In genomic region chr14:91416744-91417133, GRCh38 we compare ENCODE assay signal across 7 cellular contexts. TPM values are rescaled to one million over a fixed set of nuclear protein-coding genes. Genes with fewer than 3 reads are reported as not detected.
DNase-seq lines count a peak whose midpoint lies in the region; ATAC-seq and TF ChIP-seq lines count a peak whose summit lies in the region.

No MANE protein-coding gene starts in this region.

- peak overlapping the region; percentile 71 for H3K9ac ChIP-seq in HCT116 (ENCODE audit: low read length)

- H3K4me1 ChIP-seq in HCT116 (ENCODE audit: control insufficient read depth in 1 of 2, insufficient read depth in 2 of 2, low read length in 2 of 2) (peaks cover 11 to 29% of the 10 kb centered on the region in 2 experiments), gastroesophageal sphincter (peaks cover 0 to 23% (median 13%) of the 10 kb centered on the region in 3 donors), psoas muscle (peaks cover 4% of the 10 kb centered on the region)

- H2AFZ ChIP-seq in HCT116 (ENCODE audit: low read depth, low read length, poor library complexity, severe bottlenecking), result no peak overlapping the region

- H3K36me3 ChIP-seq in HCT116 (ENCODE audit: control insufficient read depth in 1 of 2, insufficient read depth in 2 of 2, low read length in 2 of 2) (no peaks in the 10 kb centered on the region), gastroesophageal sphincter (no peaks in the 10 kb centered on the region), psoas muscle (ENCODE audit: insufficient read depth in 1 of 2, low read depth in 1 of 2) (no peaks in the 10 kb centered on the region)

- intact Hi-C loops in HCT116 (cut with micrococcal nuclease) (loop anchor here (5.0 kb wide), 1 partner anchor 496 kb away; no protein-coding TSS in a partner anchor), psoas muscle (cut with DNase I) (loop anchor here in 1 of 2 donors (5.0 kb wide), 1 partner anchor 94 kb away; no protein-coding TSS in a partner anchor)

- no TSS peak for BruUV-seq in HCT116 (replicated peaks; lab: Mats Ljungman, UMichigan)

- RAD21 ChIA-PET in HCT116 (lab: Charles Lee; ENCODE audit: low non-redundant PET in 1 of 2, low total read pairs in 2 of 2, uncharacterized antibody in 2 of 2, unreplicated experiment in 2 of 2), result no interaction called here

- H3K4me2 ChIP-seq in HCT116 (ENCODE audit: low read length), result peak overlapping the region; percentile 72

- 11 to 20% methylated on average over 8 to 12 of the region's 20 CpGs for WGBS in gastroesophageal sphincter (ENCODE audit: low coverage in 1 of 2), 2 donors
- WGBS in psoas muscle, 3 donors, result 37 to 49% (median 41%) methylated on average over 20 of the region's 20 CpGs

- H3K9me2 ChIP-seq in HCT116 (ENCODE audit: insufficient read depth), result no peaks in the 10 kb centered on the region

- H3K9me3 ChIP-seq in HCT116 (ENCODE audit: control insufficient read depth in 1 of 2, insufficient read depth in 1 of 2, low read depth in 1 of 2, low read length in 2 of 2), result no peaks in the 10 kb centered on the region
- H3K9me3 ChIP-seq in gastroesophageal sphincter, result no peaks in the 10 kb centered on the region
- no peaks in the 10 kb centered on the region for H3K9me3 ChIP-seq in psoas muscle

- ATAC-seq in HCT116 (no peak), gastroesophageal sphincter (no peak), psoas muscle (no peak), HG03432 (IDR thresholded peaks at IDR 0.05; ENCODE audit: unreplicated experiment) (no peak)

- H3K4me3 ChIP-seq in HCT116 (replicated peaks in 1 of 2; ENCODE audit: low read depth in 1 of 2, low read length in 2 of 2) (peak overlapping the region; percentile 70 to 77), gastroesophageal sphincter (peak overlapping the region; percentile 40 to 63), psoas muscle (peak overlapping the region; percentile 66)

- no peak for DNase-seq in HCT116 (ENCODE audit: low read depth, low spot score)
- peak; percentile 21 for DNase-seq in RWPE1 (ENCODE audit: low spot score)
- DNase-seq in psoas muscle, result no peak
- DNase-seq in central memory CD4-positive, alpha-beta T cell, result no peak
- DNase-seq in hippocampal formation (lab: John Stamatoyannopoulos, UW), result no peak

- no peaks in the 10 kb centered on the region for H4K20me1 ChIP-seq in HCT116 (ENCODE audit: insufficient read depth)

- POLR2A ChIA-PET in HCT116 (lab: Charles Lee) (no interaction called here), RWPE1 (lab: Yijun Ruan, JAX; ENCODE audit: low non-redundant PET) (interaction anchor here (1.4 kb wide), 1 partner anchor 19 kb away, joined by 4 read pairs; no protein-coding TSS in a partner anchor)

- H3K27ac ChIP-seq in HCT116 (ENCODE audit: low read depth, low read length) (no peak overlapping the region; the same call in 1 of the 2 replicates), RWPE1 (peak overlapping the region; percentile 91), gastroesophageal sphincter (peak overlapping the region in 2 of 4 donors; percentile 49 to 51), psoas muscle (no peak overlapping the region)

- TF ChIP-seq CTCF in HCT116 (IDR thresholded peaks at IDR 0.05 in 2 of 3, conservative IDR thresholded peaks at IDR 0.05 in 1 of 3; ENCODE audit: borderline replicate concordance in 1 of 3, insufficient read depth in 1 of 3, low read depth in 2 of 3, low read length in 2 of 3) (no peak), RWPE1 (conservative IDR thresholded peaks at IDR 0.05; ENCODE audit: low read depth) (no peak), gastroesophageal sphincter (IDR thresholded peaks at IDR 0.05) (no peak), psoas muscle (IDR thresholded peaks at IDR 0.05) (no peak)

- CTCF ChIA-PET in HCT116 (lab: Charles Lee) (interaction anchor here (2.4 kb wide), 1 partner anchor 93 kb away, joined by 11 read pairs; no protein-coding TSS in a partner anchor), RWPE1 (lab: Yijun Ruan, JAX) (interaction anchor here (0.6 to 1.0 kb wide), 4 partner anchors 8 to 92 kb away, joined by 3 to 4 read pairs (median 3); no protein-coding TSS in a partner anchor)

- H3K79me2 ChIP-seq in HCT116 (ENCODE audit: insufficient read depth, low read length), result peaks cover 10% of the 10 kb centered on the region; the same call in 1 of the 2 replicates

- H3K27me3 ChIP-seq in HCT116 (ENCODE audit: insufficient read depth, low read length) (no peaks in the 10 kb centered on the region), gastroesophageal sphincter (peaks cover 23% of the 10 kb centered on the region), psoas muscle (ENCODE audit: insufficient read depth in 3 of 3, low read length in 2 of 3) (peaks cover 0 to 19% (median 10%) of the 10 kb centered on the region in 3 donors)

- no peak for TF ChIP-seq EP300 in gastroesophageal sphincter (IDR thresholded peaks at IDR 0.05)

- no peak for TF ChIP-seq RAD21 in HCT116 (IDR thresholded peaks at IDR 0.05; ENCODE audit: low read depth)

- TF ChIP-seq POLR2A in HCT116 (IDR thresholded peaks at IDR 0.05; ENCODE audit: borderline replicate concordance, extremely low read depth, insufficient read depth, insufficient read length) (no peak), gastroesophageal sphincter (IDR thresholded peaks at IDR 0.05) (no peak)

TF ChIP-seq in HCT116, 20 proteins besides CTCF, POLR2A, EP300 and RAD21:
- TF ChIP-seq JUND (IDR thresholded peaks at IDR 0.05), result no peak
- no peak for TF ChIP-seq SIN3A (IDR thresholded peaks at IDR 0.05; ENCODE audit: low read depth)
- no peak for TF ChIP-seq FOSL1 (IDR thresholded peaks at IDR 0.05; ENCODE audit: low read depth)
- no peak for TF ChIP-seq EGR1 (IDR thresholded peaks at IDR 0.05; ENCODE audit: low read depth)
- TF ChIP-seq SRF (IDR thresholded peaks at IDR 0.05; ENCODE audit: low read depth), result no peak
- TF ChIP-seq SP1 (IDR thresholded peaks at IDR 0.05; ENCODE audit: low read depth), result no peak
- no peak for TF ChIP-seq CBX3 (IDR thresholded peaks at IDR 0.05; ENCODE audit: low read depth)
- TF ChIP-seq MAX (IDR thresholded peaks at IDR 0.05), result no peak
- TF ChIP-seq YY1 (IDR thresholded peaks at IDR 0.05; ENCODE audit: extremely low read depth, insufficient replicate concordance, low read depth, low read length), result no peak

RNA-seq across cellular contexts. Expression of gene CCDC88C, which starts 0.9 kb away (rescaled TPM):
- total RNA-seq in HCT116 (2021; ENCODE audit: unreplicated experiment) (20.8 TPM), gastroesophageal sphincter (10 to 100 TPM in 1 of 4 donors, 1 to 10 TPM in 3; 2.0 to 10.1 (median 4.9) TPM), psoas muscle (1 to 10 TPM; 2.4 to 3.9 (median 2.9) TPM)
- polyA plus RNA-seq in HCT116 (2012), result 6.9 and 8.6 TPM in 2 replicates
- polyA plus RNA-seq in psoas muscle, result 1 to 10 TPM in 2 of 3 donors, under 1 TPM in 1; 0.49 to 1.3 (median 1.2) TPM
